11 cellular contexts compared by ENCODE assay signal in the genomic region with DNA sequence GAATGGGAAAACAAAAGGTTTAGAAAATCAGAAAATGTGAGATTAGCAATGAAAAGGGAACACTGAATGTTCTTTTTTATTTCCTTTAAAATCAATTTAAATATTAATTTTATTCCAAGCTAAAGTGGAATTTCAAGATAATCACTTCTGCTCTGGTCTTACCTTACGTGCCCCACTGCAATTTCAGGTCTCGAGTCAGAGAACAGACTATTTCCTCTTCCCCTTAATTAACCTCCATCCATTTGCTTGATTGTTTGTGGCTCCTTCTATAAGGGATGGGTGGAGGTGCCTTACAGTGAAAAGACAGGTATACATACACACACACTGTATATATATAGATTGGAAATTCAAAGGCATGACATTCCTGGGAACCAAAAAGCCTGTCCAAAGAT.
DNase-seq lines count a peak whose midpoint lies in the region; ATAC-seq and TF ChIP-seq lines count a peak whose summit lies in the region.
"Had no signal": no experiment of that assay in that cellular context is flagged by ENCODE, and none has a peak within 500 bp of the region (broad histone marks: within the 10 kb centered on the region; RNA-seq: fewer than 3 reads in every experiment).

No MANE protein-coding gene starts in this region.

- H3K9me2 ChIP-seq in HCT116 (ENCODE audit: insufficient read depth), result no peaks in the 10 kb centered on the region
- H3K9me2 ChIP-seq in SU-DHL-6 (replicated peaks; ENCODE audit: insufficient read depth, low read length), result no peaks in the 10 kb centered on the region

- H3K9ac ChIP-seq in BLaER1 treated with 17β-estradiol and CSF1 and Interleukin-3, amounts not matched to agents 10 nM and 100 nM, result 0 out of 22 replicates have a peak overlapping the region, but pooled peaks of 1 of the 11 experiments have one; percentile 8
- H3K9ac ChIP-seq in HCT116 (ENCODE audit: low read length) (no peak overlapping the region; the same call in 1 of the 2 replicates), SU-DHL-6 (ENCODE audit: low read length) (peak overlapping the region; percentile 50)

- TF ChIP-seq CTCF in HCT116 (IDR thresholded peaks at IDR 0.05 in 2 of 3, conservative IDR thresholded peaks at IDR 0.05 in 1 of 3; ENCODE audit: borderline replicate concordance in 1 of 3, insufficient read depth in 1 of 3, low read depth in 2 of 3, low read length in 2 of 3), result no peak
- TF ChIP-seq CTCF in SU-DHL-6 (IDR thresholded peaks at IDR 0.05; ENCODE audit: insufficient read depth, low read length, poor library complexity, severe bottlenecking), result no peak
- TF ChIP-seq CTCF in right atrium auricular region (IDR thresholded peaks at IDR 0.05), result no peak

- H3K4me1 ChIP-seq in BLaER1 treated with 17β-estradiol and CSF1 and Interleukin-3, amounts not matched to agents 10 nM and 100 nM, result peaks cover 33 to 56% (median 39%) of the 10 kb centered on the region in 10 experiments
- H3K4me1 ChIP-seq in HCT116 (ENCODE audit: control insufficient read depth in 1 of 2, insufficient read depth in 2 of 2, low read length in 2 of 2) (peaks cover 21 to 51% of the 10 kb centered on the region in 2 experiments), right atrium auricular region (peaks cover 0 to 17% of the 10 kb centered on the region in 2 donors)
- H3K4me1 ChIP-seq: gastrocnemius medialis had no signal

- H3K9me3 Mint-ChIP-seq in immature natural killer cell, result no peaks in the 10 kb centered on the region

- no peak for ATAC-seq in HCT116
- ATAC-seq in HG03565 (IDR thresholded peaks at IDR 0.05; ENCODE audit: unreplicated experiment), result no peak
- ATAC-seq: gastrocnemius medialis had no signal

- CTCF ChIA-PET in HCT116 (lab: Charles Lee), result no interaction called here

- no peaks in the 10 kb centered on the region for H4K20me1 ChIP-seq in BLaER1 treated with 17β-estradiol and CSF1 and Interleukin-3, amounts not matched to agents 10 nM and 100 nM
- H4K20me1 ChIP-seq in HCT116 (ENCODE audit: insufficient read depth) (no peaks in the 10 kb centered on the region), SU-DHL-6 (ENCODE audit: low read depth, low read length) (no peaks in the 10 kb centered on the region)

- H3K4me1 Mint-ChIP-seq in immature natural killer cell, result peaks cover 63 to 72% of the 10 kb centered on the region in 2 donors

- no peak overlapping the region for H3K4me3 ChIP-seq in BLaER1 treated with 17β-estradiol and CSF1 and Interleukin-3, amounts not matched to agents 10 nM and 100 nM
- no peak overlapping the region for H3K4me3 ChIP-seq in HCT116 (replicated peaks in 1 of 2; ENCODE audit: low read depth in 1 of 2, low read length in 2 of 2)
- H3K4me3 ChIP-seq in SU-DHL-6 (ENCODE audit: insufficient read depth, low read length, poor library complexity, severe bottlenecking), result no peak overlapping the region
- no peak overlapping the region for H3K4me3 ChIP-seq in right atrium auricular region
- H3K4me3 ChIP-seq: gastrocnemius medialis had no signal

- peak overlapping the region in 10 of 11 experiments; percentile 16 to 60 (median 45); a peak in 17 of 22 replicates for H3K27ac ChIP-seq in BLaER1 treated with 17β-estradiol and CSF1 and Interleukin-3, amounts not matched to agents 10 nM and 100 nM
- H3K27ac ChIP-seq in HCT116 (ENCODE audit: low read depth, low read length) (no peak overlapping the region), SU-DHL-6 (ENCODE audit: low read depth, low read length) (peak overlapping the region; percentile 97), right atrium auricular region (no peak overlapping the region)
- H3K27ac ChIP-seq: gastrocnemius medialis had no signal

- intact Hi-C loops in HCT116 (cut with micrococcal nuclease), result no loop called here

- H2AFZ ChIP-seq in HCT116 (ENCODE audit: low read depth, low read length, poor library complexity, severe bottlenecking), result no peak overlapping the region
- peak overlapping the region; percentile 11 for H2AFZ ChIP-seq in SU-DHL-6 (ENCODE audit: low read depth, low read length, severe bottlenecking)

- H3K27me3 ChIP-seq in BLaER1 treated with 17β-estradiol and CSF1 and Interleukin-3, amounts not matched to agents 10 nM and 100 nM, result no peaks in the 10 kb centered on the region
- H3K27me3 ChIP-seq in HCT116 (ENCODE audit: insufficient read depth, low read length), result no peaks in the 10 kb centered on the region
- no peaks in the 10 kb centered on the region for H3K27me3 ChIP-seq in SU-DHL-6 (ENCODE audit: low read length)
- H3K27me3 ChIP-seq in right atrium auricular region, result no peaks in the 10 kb centered on the region
- H3K27me3 ChIP-seq: gastrocnemius medialis had no signal

- RAD21 ChIA-PET in HCT116 (lab: Charles Lee; ENCODE audit: low non-redundant PET in 1 of 2, low total read pairs in 2 of 2, uncharacterized antibody in 2 of 2, unreplicated experiment in 2 of 2), result no interaction called here

- POLR2A ChIA-PET in HCT116 (lab: Charles Lee), result no interaction called here

- H3F3A ChIP-seq in SU-DHL-6 (ENCODE audit: insufficient read depth), result peaks cover 54% of the 10 kb centered on the region

- H3K9me3 ChIP-seq in BLaER1 treated with 17β-estradiol and CSF1 and Interleukin-3, amounts not matched to agents 10 nM and 100 nM (replicated peaks in 1 of 11), result peaks cover 0 to 31% (median 11%) of the 10 kb centered on the region in 11 experiments; a peak in 9 of 22 replicates
- no peaks in the 10 kb centered on the region for H3K9me3 ChIP-seq in HCT116 (ENCODE audit: control insufficient read depth in 1 of 2, insufficient read depth in 1 of 2, low read depth in 1 of 2, low read length in 2 of 2)
- H3K9me3 ChIP-seq in SU-DHL-6 (ENCODE audit: insufficient read depth, low read length), result no peaks in the 10 kb centered on the region
- H3K9me3 ChIP-seq in right atrium auricular region, result no peaks in the 10 kb centered on the region
- H3K9me3 ChIP-seq: gastrocnemius medialis had no signal

- no peak for TF ChIP-seq RAD21 in HCT116 (IDR thresholded peaks at IDR 0.05; ENCODE audit: low read depth)

- H3K36me3 Mint-ChIP-seq in immature natural killer cell, result peaks cover 34 to 53% (median 38%) of the 10 kb centered on the region in 3 donors

- TF ChIP-seq POLR2A in HCT116 (IDR thresholded peaks at IDR 0.05; ENCODE audit: borderline replicate concordance, extremely low read depth, insufficient read depth, insufficient read length), result no peak

- peak overlapping the region in 5 of 6 donors; percentile 11 to 81 (median 75) for H3K27ac Mint-ChIP-seq in immature natural killer cell

- H3K36me3 ChIP-seq in BLaER1 treated with 17β-estradiol and CSF1 and Interleukin-3, amounts not matched to agents 10 nM and 100 nM, result peaks cover 17 to 62% (median 36%) of the 10 kb centered on the region in 11 experiments; a peak in 21 of 22 replicates
- H3K36me3 ChIP-seq in HCT116 (ENCODE audit: control insufficient read depth in 1 of 2, insufficient read depth in 2 of 2, low read length in 2 of 2) (no peaks in the 10 kb centered on the region), SU-DHL-6 (ENCODE audit: low read length) (no peaks in the 10 kb centered on the region), right atrium auricular region (no peaks in the 10 kb centered on the region)
- H3K36me3 ChIP-seq: gastrocnemius medialis had no signal

- no TSS peak for BruUV-seq in HCT116 (replicated peaks; lab: Mats Ljungman, UMichigan)

- peak overlapping the region; percentile 41 to 77 (median 68) for H3K4me2 ChIP-seq in BLaER1 treated with 17β-estradiol and CSF1 and Interleukin-3, amounts not matched to agents 10 nM and 100 nM
- peak overlapping the region; percentile 7; the same call in 1 of the 2 replicates for H3K4me2 ChIP-seq in HCT116 (ENCODE audit: low read length)
- H3K4me2 ChIP-seq in SU-DHL-6 (ENCODE audit: low read depth, low read length, poor library complexity, severe bottlenecking), result peak overlapping the region; percentile 83

- DNase-seq in HCT116 (ENCODE audit: low read depth, low spot score) (no peak), immature natural killer cell (no peak), SIG-M5 treated with dmso at 0.1 percent for 504 hours (lab: John Stamatoyannopoulos, UW; ENCODE audit: unreplicated experiment) (no peak), OCI-M2 (lab: John Stamatoyannopoulos, UW; ENCODE audit: unreplicated experiment) (no peak), right atrium auricular region (ENCODE audit: low spot score) (no peak)
- DNase-seq: cortex of kidney, gastrocnemius medialis, occipital lobe had no signal

- H3K79me2 ChIP-seq in HCT116 (ENCODE audit: insufficient read depth, low read length) (no peaks in the 10 kb centered on the region), SU-DHL-6 (ENCODE audit: insufficient read depth, low read length) (no peaks in the 10 kb centered on the region)

- peak overlapping the region; percentile 64 to 81 (median 76) for H3K4me3 Mint-ChIP-seq in immature natural killer cell

- H3K27me3 Mint-ChIP-seq in immature natural killer cell (ENCODE audit: low read depth in 3 of 3), result peaks cover 2 to 18% (median 4%) of the 10 kb centered on the region in 3 donors

TF ChIP-seq in HCT116, 20 proteins besides CTCF, POLR2A, EP300 and RAD21 (continues in another document):
- TF ChIP-seq SP1 (IDR thresholded peaks at IDR 0.05; ENCODE audit: low read depth) (no peak), SRF (IDR thresholded peaks at IDR 0.05; ENCODE audit: low read depth) (no peak), ZFX (IDR thresholded peaks at IDR 0.05) (no peak)
- TF ChIP-seq, protein P1, sequence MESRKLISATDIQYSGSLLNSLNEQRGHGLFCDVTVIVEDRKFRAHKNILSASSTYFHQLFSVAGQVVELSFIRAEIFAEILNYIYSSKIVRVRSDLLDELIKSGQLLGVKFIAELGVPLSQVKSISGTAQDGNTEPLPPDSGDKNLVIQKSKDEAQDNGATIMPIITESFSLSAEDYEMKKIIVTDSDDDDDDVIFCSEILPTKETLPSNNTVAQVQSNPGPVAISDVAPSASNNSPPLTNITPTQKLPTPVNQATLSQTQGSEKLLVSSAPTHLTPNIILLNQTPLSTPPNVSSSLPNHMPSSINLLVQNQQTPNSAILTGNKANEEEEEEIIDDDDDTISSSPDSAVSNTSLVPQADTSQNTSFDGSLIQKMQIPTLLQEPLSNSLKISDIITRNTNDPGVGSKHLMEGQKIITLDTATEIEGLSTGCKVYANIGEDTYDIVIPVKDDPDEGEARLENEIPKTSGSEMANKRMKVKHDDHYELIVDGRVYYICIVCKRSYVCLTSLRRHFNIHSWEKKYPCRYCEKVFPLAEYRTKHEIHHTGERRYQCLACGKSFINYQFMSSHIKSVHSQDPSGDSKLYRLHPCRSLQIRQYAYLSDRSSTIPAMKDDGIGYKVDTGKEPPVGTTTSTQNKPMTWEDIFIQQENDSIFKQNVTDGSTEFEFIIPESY (IDR thresholded peaks at IDR 0.05; ENCODE audit: extremely low read depth, insufficient replicate concordance, low read length), result no peak

Comparison
In these comparisons a context has a peak if more than half of its experiments do, and no peak if none do; other contexts are left out.
1. H3K27ac ChIP-seq: peak in BLaER1 treated with 17β-estradiol and CSF1 and Interleukin-3, amounts not matched to agents 10 nM and 100 nM (10 of 11) and SU-DHL-6 (single experiment); none in HCT116 (single experiment) and right atrium auricular region (0 of 2).
2. H3K4me2 ChIP-seq: peak in every context shown above with its lines; median percentile 83 in SU-DHL-6; 68 in BLaER1 treated with 17β-estradiol and CSF1 and Interleukin-3, amounts not matched to agents 10 nM and 100 nM; 7 in HCT116.